ENCODE assay signal across 8 cellular contexts in the genomic region with DNA sequence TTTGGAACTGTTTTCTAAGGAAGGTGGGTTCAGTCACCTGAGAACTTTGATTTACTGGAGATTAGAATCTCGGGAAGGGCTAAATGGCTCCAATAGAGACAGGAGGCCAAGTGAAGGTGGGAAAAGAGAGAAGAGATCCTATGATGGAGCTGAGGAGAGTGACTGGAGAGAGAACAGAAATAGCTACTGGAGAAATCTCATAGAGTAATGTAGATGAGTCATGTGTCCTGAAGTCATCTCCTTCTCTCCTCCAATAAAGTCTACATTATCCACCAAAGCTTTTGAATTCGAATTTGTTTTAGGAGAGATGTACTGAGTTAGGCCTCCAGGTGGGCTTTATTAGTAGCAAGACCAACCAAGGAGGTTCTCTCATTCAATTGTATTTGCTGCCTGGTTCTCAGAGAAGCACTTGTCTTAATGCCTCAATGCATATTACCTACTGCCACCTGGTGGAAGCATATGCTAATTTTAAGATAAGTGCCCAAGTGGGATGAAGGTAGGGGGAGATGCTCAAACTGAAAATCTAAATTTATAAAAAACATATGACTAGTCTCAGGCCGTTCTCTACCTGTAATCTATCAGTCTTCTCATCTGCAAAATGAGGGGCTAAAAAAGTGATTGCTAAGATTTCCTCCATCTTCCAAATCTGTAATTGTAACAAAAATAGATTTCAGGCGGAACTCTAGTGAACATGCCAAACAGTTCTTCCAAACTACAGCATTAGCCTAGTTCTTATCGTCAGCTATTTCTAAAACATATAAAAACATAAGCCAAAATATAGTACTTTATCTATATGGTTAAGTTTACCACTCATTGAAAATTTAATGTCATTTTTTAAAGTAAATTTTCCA. TPM values are rescaled to one million over a fixed set of nuclear protein-coding genes. Genes with fewer than 3 reads are reported as not detected.
DNase-seq lines count a peak whose midpoint lies in the region; ATAC-seq and TF ChIP-seq lines count a peak whose summit lies in the region.

No MANE protein-coding gene starts in this region.

- H3K9me3 ChIP-seq in spleen, result no peaks in the 10 kb centered on the region

- intact Hi-C loops in spleen (cut with DNase I; ENCODE audit: low total_unique reads), result no loop called here

- WGBS in spleen, 5 donors, result 69 to 79% (median 72%) methylated on average over 5 of the region's 5 CpGs

- peak; percentile 58 for DNase-seq in DMS 273 (lab: John Stamatoyannopoulos, UW; ENCODE audit: unreplicated experiment)
- no peak for DNase-seq in DMS 273 treated with DMSO at 0.1 percent for 48 hours (lab: John Stamatoyannopoulos, UW)
- DNase-seq in HT-29 (ENCODE audit: low spot score), result peak; percentile 84
- DNase-seq in SK-N-DZ (ENCODE audit: low spot score), result peak; percentile 31
- DNase-seq in fibroblast of peridontal ligament (ENCODE audit: extremely low read depth), result peak; percentile 51
- no peak for DNase-seq in spleen
- no peak for DNase-seq in dedifferentiated amniotic fluid mesenchymal stem cell (ENCODE audit: extremely low spot score)

- no peaks in the 10 kb centered on the region for H3K4me1 ChIP-seq in spleen

- TF ChIP-seq POLR2A in spleen (IDR thresholded peaks at IDR 0.05), result no peak

- peak; percentile 84 for ATAC-seq in GM19351 (IDR thresholded peaks at IDR 0.05; ENCODE audit: unreplicated experiment)

- peak in 8 of 11 experiments; percentile 18 to 61 (median 36) for TF ChIP-seq CTCF in spleen (IDR thresholded peaks at IDR 0.05 in 8 of 11, conservative IDR thresholded peaks at IDR 0.05 in 3 of 11)

- H3K36me3 ChIP-seq in spleen, result no peaks in the 10 kb centered on the region

- no peak overlapping the region for H3K27ac ChIP-seq in spleen

- no peaks in the 10 kb centered on the region for H3K27me3 ChIP-seq in spleen (replicated peaks in 1 of 7)

- H3K4me3 ChIP-seq in spleen, result no peak overlapping the region

RNA-seq across cellular contexts. Expression of gene TXK, which starts 24.4 kb away (rescaled TPM):
- 0.89 and 1.7 TPM in 2 replicates for total RNA-seq in HT-29 (2014; rRNA removed; shearing (Covaris generic))
- polyA plus RNA-seq in SK-N-DZ (2014; cell fraction: cytosol; rRNA removed), result not detected in 2 replicates
- polyA plus RNA-seq in SK-N-DZ (2014; cell fraction: nucleus; rRNA removed), result not detected in 2 replicates
- total RNA-seq in spleen, result 10 to 100 TPM; 17.0 to 36.6 (median 29.6) TPM
- polyA plus RNA-seq in spleen, result 1 to 10 TPM; 3.3 to 6.0 (median 3.5) TPM

Comparison
In these comparisons a context has a peak if more than half of its experiments do, and no peak if none do; other contexts are left out.
1. DNase-seq: peak in DMS 273 (single experiment), HT-29 (single experiment), SK-N-DZ (single experiment) and fibroblast of peridontal ligament (single experiment); none in DMS 273 treated with DMSO at 0.1 percent for 48 hours (single experiment), spleen (single experiment) and dedifferentiated amniotic fluid mesenchymal stem cell (single experiment).